In the genomic region with DNA sequence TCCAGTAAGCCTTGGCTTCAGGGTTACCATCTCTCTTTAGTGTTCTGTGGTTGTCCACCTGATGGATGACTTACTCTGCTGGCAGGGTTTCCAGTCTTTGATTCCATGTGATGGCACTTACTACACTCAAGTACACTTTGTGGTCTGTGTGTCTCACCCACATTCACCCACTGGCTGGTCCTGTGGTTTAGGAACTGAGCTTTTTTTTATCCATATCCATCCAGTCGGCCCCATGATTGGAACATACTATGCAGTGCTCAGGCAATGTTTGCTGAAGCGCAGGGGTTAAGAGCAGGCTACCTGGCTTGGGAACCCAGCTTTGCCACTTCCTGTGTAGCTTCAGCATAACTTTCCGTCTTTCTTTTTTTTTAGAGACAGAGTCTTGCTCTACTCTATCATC, we compare ENCODE assay signal across 7 cellular contexts. TPM values are rescaled to one million over a fixed set of nuclear protein-coding genes. Genes with fewer than 3 reads are reported as not detected.
DNase-seq lines count a peak whose midpoint lies in the region; ATAC-seq lines count a peak whose summit lies in the region.
"Had no signal": no experiment of that assay in that cellular context is flagged by ENCODE, and none has a peak within 500 bp of the region (broad histone marks: within the 10 kb centered on the region; RNA-seq: fewer than 3 reads in every experiment).

No MANE protein-coding gene starts in this region.

- no peaks in the 10 kb centered on the region for H3K9me3 Mint-ChIP-seq in effector memory CD8-positive, alpha-beta T cell

- peak; percentile 31 for ATAC-seq in effector memory CD8-positive, alpha-beta T cell (replicated peaks)
- ATAC-seq in Right ventricle myocardium inferior (no peak), HG02642 (IDR thresholded peaks at IDR 0.05; ENCODE audit: poor library complexity, unreplicated experiment) (no peak)

- peaks cover 39% of the 10 kb centered on the region for H3K36me3 Mint-ChIP-seq in effector memory CD8-positive, alpha-beta T cell (ENCODE audit: insufficient read depth)

- H3K4me3 Mint-ChIP-seq in effector memory CD8-positive, alpha-beta T cell, result peak overlapping the region; percentile 99

- H3K27me3 Mint-ChIP-seq in effector memory CD8-positive, alpha-beta T cell, result no peaks in the 10 kb centered on the region

- peaks cover 30 to 31% of the 10 kb centered on the region in 2 donors for H3K4me1 Mint-ChIP-seq in effector memory CD8-positive, alpha-beta T cell (ENCODE audit: low read depth in 2 of 2)

- DNase-seq in Caki2 (ENCODE audit: low read depth) (peak; percentile 61), SIG-M5 treated with dmso at 0.1 percent for 504 hours (lab: John Stamatoyannopoulos, UW; ENCODE audit: unreplicated experiment) (peak; percentile 39), Right ventricle myocardium inferior (ENCODE audit: missing footprints) (no peak), NCI-H146 treated with DMSO at 0.1 percent for 48 hours (lab: John Stamatoyannopoulos, UW; ENCODE audit: unreplicated experiment) (no peak)
- DNase-seq in effector memory CD8-positive, alpha-beta T cell, result peak; percentile 42 to 49 (median 48)
- DNase-seq: NCI-H1417 treated with DMSO at 0.1 percent for 48 hours had no signal

- peak overlapping the region in 1 of 2 donors; percentile 36 for H3K27ac Mint-ChIP-seq in effector memory CD8-positive, alpha-beta T cell

- intact Hi-C loops in Right ventricle myocardium inferior (cut with DNase I), result no loop called here

- in situ Hi-C loops in Caki2 (cut with HindIII; ENCODE audit: low pct_unique_long_range_greater_than_20kb, low sequenced_read_pairs), result no loop called here

RNA-seq across cellular contexts. Expression of a gene that starts 2.8 kb away (rescaled TPM):
- total RNA-seq in Caki2 (2014; rRNA removed; shearing (Covaris generic); ENCODE audit: low replicate concordance), result 15.3 and 34.6 TPM in 2 replicates
- total RNA-seq in Right ventricle myocardium inferior, result 86.8 TPM

RNA-seq across cellular contexts. Expression of a gene that starts 25.4 kb away (rescaled TPM):
- total RNA-seq in Caki2 (2014; rRNA removed; shearing (Covaris generic); ENCODE audit: low replicate concordance), result 198 and 228 TPM in 2 replicates
- total RNA-seq in Right ventricle myocardium inferior, result 9.1 TPM

RNA-seq across cellular contexts. Expression of a gene that starts 27.3 kb away (rescaled TPM):
- total RNA-seq in Caki2 (2014; rRNA removed; shearing (Covaris generic); ENCODE audit: low replicate concordance), result 0.17 and 10.6 TPM in 2 replicates
- total RNA-seq in Right ventricle myocardium inferior, result 3.0 TPM

RNA-seq across cellular contexts. Expression of a gene that starts 36.8 kb away (rescaled TPM):
- total RNA-seq in Caki2 (2014; rRNA removed; shearing (Covaris generic); ENCODE audit: low replicate concordance), result not detected in 2 replicates
- 2.1 TPM for total RNA-seq in Right ventricle myocardium inferior

RNA-seq across cellular contexts. Expression of a gene that starts 39.8 kb away (rescaled TPM):
- not detected in 2 replicates for total RNA-seq in Caki2 (2014; rRNA removed; shearing (Covaris generic); ENCODE audit: low replicate concordance)
- total RNA-seq in Right ventricle myocardium inferior, result not detected

Comparison
In these comparisons a context has a peak if more than half of its experiments do, and no peak if none do; other contexts are left out.
1. DNase-seq: peak in Caki2 (single experiment), SIG-M5 treated with dmso at 0.1 percent for 504 hours (single experiment) and effector memory CD8-positive, alpha-beta T cell (3 of 3); none in Right ventricle myocardium inferior (single experiment) and NCI-H146 treated with DMSO at 0.1 percent for 48 hours (single experiment).
2. RNA of a gene that starts 25.4 kb away (total RNA-seq): 198 to 228 TPM in Caki2; 9.1 TPM in Right ventricle myocardium inferior (single experiment); every median in the first group is over 10 times any median in the second.